Comparison of ENCODE assay signal across 17 cellular contexts in the genomic region with DNA sequence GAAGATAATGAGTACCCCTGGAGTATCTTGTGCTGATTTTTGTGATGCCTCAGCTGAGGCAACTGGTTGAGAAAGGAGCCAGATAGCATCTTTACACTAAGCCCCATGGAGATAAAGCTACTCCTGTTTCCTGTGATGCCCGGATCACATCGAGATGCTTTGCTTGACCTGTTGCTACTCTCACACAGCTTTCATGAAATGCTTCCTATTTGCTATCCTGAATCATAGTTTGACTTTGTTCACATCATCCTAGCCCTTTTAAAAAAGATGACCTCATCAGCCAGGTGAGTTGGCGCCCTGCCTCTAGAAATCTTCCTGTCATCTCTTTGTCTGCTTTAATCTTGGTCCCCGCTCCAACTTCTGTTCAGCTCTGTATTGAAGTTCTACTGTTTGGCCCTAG.
A peak's percentile ranks its signal among the peaks of the same experiment; 100 is the strongest.
DNase-seq lines count a peak whose midpoint lies in the region; ATAC-seq, FAIRE-seq and TF ChIP-seq lines count a peak whose summit lies in the region.
"Had no signal": no experiment of that assay in that cellular context is flagged by ENCODE, and none has a peak within 500 bp of the region (broad histone marks: within the 10 kb centered on the region; RNA-seq: fewer than 3 reads in every experiment).

No MANE protein-coding gene starts in this region.

- peak overlapping the region in 5 of 7 donors; percentile 1 to 67 (median 49) for H3K27ac Mint-ChIP-seq in CD4-positive, alpha-beta memory T cell
- peak overlapping the region; percentile 11 to 78 (median 51) for H3K27ac Mint-ChIP-seq in nephron
- H3K27ac Mint-ChIP-seq in glutamatergic neuron (ENCODE audit: unreplicated experiment): no peak overlapping the region
- H3K27ac Mint-ChIP-seq: activated B cell treated with CpG ODN at 0.5 μM for 24 hours; activated naive CD8-positive, alpha-beta T cell treated with anti-CD3 and anti-CD28 coated beads, Interleukin-2, amount 50 U/mL, for 24 hours; stimulated activated effector memory CD8-positive, alpha-beta T cell treated with anti-CD3 and anti-CD28 coated beads, Interleukin-12 subunit alpha, Interleukin-12 subunit beta, amount 100 ng/mL, for 72 hours had no signal

- DNase-seq in CD4-positive, alpha-beta memory T cell: no peak
- peak; percentile 91 for DNase-seq in DMS53 (lab: John Stamatoyannopoulos, UW)
- peak; percentile 87 for DNase-seq in bronchial epithelial cell (ENCODE audit: low read depth)
- no peak for DNase-seq in left lung
- no peak for DNase-seq in glutamatergic neuron
- DNase-seq: activated B cell treated with CpG ODN at 0.5 μM for 24 hours; activated naive CD8-positive, alpha-beta T cell treated with anti-CD3 and anti-CD28 coated beads, Interleukin-2, amount 50 U/mL, for 24 hours; heart right ventricle; naive thymus-derived CD8-positive, alpha-beta T cell; stimulated activated CD4-positive, alpha-beta T cell treated with anti-CD3 and anti-CD28 coated beads, Interleukin-4, amount 100 ng/mL, for 4 hours had no signal

- peaks cover 0 to 8% (median 2%) of the 10 kb centered on the region in 8 donors for H3K9me3 Mint-ChIP-seq in CD4-positive, alpha-beta memory T cell
- H3K9me3 Mint-ChIP-seq in nephron (peaks cover 3% of the 10 kb centered on the region), glutamatergic neuron (ENCODE audit: unreplicated experiment) (peaks cover 4% of the 10 kb centered on the region)
- H3K9me3 Mint-ChIP-seq: activated B cell treated with CpG ODN at 0.5 μM for 24 hours had no signal

- TF ChIP-seq CTCF in bronchial epithelial cell (IDR thresholded peaks at IDR 0.05; ENCODE audit: insufficient read depth, low read length, severe bottlenecking) (no peak), nephron (IDR thresholded peaks at IDR 0.05; ENCODE audit: unreplicated experiment in 3 of 3) (no peak), left lung (IDR thresholded peaks at IDR 0.05) (no peak), glutamatergic neuron (IDR thresholded peaks at IDR 0.05; ENCODE audit: partially characterized antibody, unreplicated experiment) (no peak)

- no peaks in the 10 kb centered on the region for H3K27me3 Mint-ChIP-seq in CD4-positive, alpha-beta memory T cell
- H3K27me3 Mint-ChIP-seq in nephron (ENCODE audit: low read depth): peaks cover 3% of the 10 kb centered on the region
- H3K27me3 Mint-ChIP-seq in glutamatergic neuron (ENCODE audit: unreplicated experiment): peaks cover 2% of the 10 kb centered on the region
- H3K27me3 Mint-ChIP-seq: activated B cell treated with CpG ODN at 0.5 μM for 24 hours; activated naive CD8-positive, alpha-beta T cell treated with anti-CD3 and anti-CD28 coated beads, Interleukin-2, amount 50 U/mL, for 24 hours; naive thymus-derived CD8-positive, alpha-beta T cell had no signal

- peaks cover 22 to 34% (median 28%) of the 10 kb centered on the region in 4 donors for H3K4me1 Mint-ChIP-seq in CD4-positive, alpha-beta memory T cell
- H3K4me1 Mint-ChIP-seq in nephron (peaks cover 71% of the 10 kb centered on the region), glutamatergic neuron (ENCODE audit: low read depth, unreplicated experiment) (peaks cover 25% of the 10 kb centered on the region)

- H3K4me3 Mint-ChIP-seq in CD4-positive, alpha-beta memory T cell: no peak overlapping the region
- H3K4me3 Mint-ChIP-seq in nephron (no peak overlapping the region), glutamatergic neuron (ENCODE audit: unreplicated experiment) (no peak overlapping the region)
- H3K4me3 Mint-ChIP-seq: activated B cell treated with CpG ODN at 0.5 μM for 24 hours; activated naive CD8-positive, alpha-beta T cell treated with anti-CD3 and anti-CD28 coated beads, Interleukin-2, amount 50 U/mL, for 24 hours; naive thymus-derived CD8-positive, alpha-beta T cell; stimulated activated effector memory CD8-positive, alpha-beta T cell treated with anti-CD3 and anti-CD28 coated beads, Interleukin-12 subunit alpha, Interleukin-12 subunit beta, amount 100 ng/mL, for 72 hours had no signal

- FAIRE-seq in bronchial epithelial cell (lab: Jason Lieb, UNC): no peak

- peaks cover 19% of the 10 kb centered on the region for H3K4me1 ChIP-seq in CD4-positive, alpha-beta memory T cell (ENCODE audit: insufficient read depth, low read length)
- H3K4me1 ChIP-seq in left lung: peaks cover 19 to 21% of the 10 kb centered on the region in 2 donors

- no peaks in the 10 kb centered on the region for H3K36me3 Mint-ChIP-seq in CD4-positive, alpha-beta memory T cell
- H3K36me3 Mint-ChIP-seq in nephron (ENCODE audit: low read depth): no peaks in the 10 kb centered on the region
- H3K36me3 Mint-ChIP-seq in glutamatergic neuron (ENCODE audit: unreplicated experiment): peaks cover 5% of the 10 kb centered on the region
- H3K36me3 Mint-ChIP-seq: stimulated activated effector memory CD8-positive, alpha-beta T cell treated with anti-CD3 and anti-CD28 coated beads, Interleukin-12 subunit alpha, Interleukin-12 subunit beta, amount 100 ng/mL, for 72 hours had no signal

- H3K36me3 ChIP-seq in CD4-positive, alpha-beta memory T cell (ENCODE audit: insufficient read depth, low read length): no peaks in the 10 kb centered on the region
- H3K36me3 ChIP-seq in bronchial epithelial cell (ENCODE audit: control insufficient read depth, insufficient read depth, low read length) (no peaks in the 10 kb centered on the region), left lung (no peaks in the 10 kb centered on the region)
- H3K36me3 ChIP-seq: heart right ventricle, right lobe of liver, vagina had no signal

- POLR2A ChIA-PET in CD4-positive, alpha-beta memory T cell (lab: Charles Lee; ENCODE audit: partially characterized antibody): interaction anchor here (1.2 to 2.0 kb wide), 2 partner anchors 8 to 36 kb away, joined by 3 to 8 read pairs; no protein-coding TSS in a partner anchor

- H3K4me3 ChIP-seq in CD4-positive, alpha-beta memory T cell (ENCODE audit: low read length in 2 of 2): no peak overlapping the region
- no peak overlapping the region for H3K4me3 ChIP-seq in bronchial epithelial cell (ENCODE audit: low read depth, low read length)
- H3K4me3 ChIP-seq in left lung: no peak overlapping the region
- H3K4me3 ChIP-seq: heart right ventricle, right lobe of liver, vagina had no signal

- H3K9me3 ChIP-seq in CD4-positive, alpha-beta memory T cell (ENCODE audit: control insufficient read depth in 1 of 2, low read length in 2 of 2): no peaks in the 10 kb centered on the region
- no peaks in the 10 kb centered on the region for H3K9me3 ChIP-seq in left lung
- H3K9me3 ChIP-seq: right lobe of liver, vagina had no signal

- ATAC-seq in left lung (no peak), GM21717 (IDR thresholded peaks at IDR 0.05; ENCODE audit: unreplicated experiment) (no peak)
- ATAC-seq: activated naive CD8-positive, alpha-beta T cell treated with anti-CD3 and anti-CD28 coated beads, Interleukin-2, amount 50 U/mL, for 24 hours; heart right ventricle; left lobe of liver; stimulated activated effector memory CD8-positive, alpha-beta T cell treated with anti-CD3 and anti-CD28 coated beads, Interleukin-12 subunit alpha, Interleukin-12 subunit beta, amount 100 ng/mL, for 72 hours had no signal

- no peaks in the 10 kb centered on the region for H3K27me3 ChIP-seq in CD4-positive, alpha-beta memory T cell (ENCODE audit: insufficient read depth, low read length)
- no peaks in the 10 kb centered on the region for H3K27me3 ChIP-seq in bronchial epithelial cell (ENCODE audit: control insufficient read depth, insufficient read depth, low read length)
- no peaks in the 10 kb centered on the region for H3K27me3 ChIP-seq in left lung
- H3K27me3 ChIP-seq: heart right ventricle, right lobe of liver, vagina had no signal

- CTCF ChIA-PET in CD4-positive, alpha-beta memory T cell (lab: Charles Lee; ENCODE audit: partially characterized antibody): interaction anchor here (1.1 to 1.8 kb wide), 3 partner anchors 11 to 35 kb away, joined by 3 to 7 read pairs (median 3); no protein-coding TSS in a partner anchor

- intact Hi-C loops in CD4-positive, alpha-beta memory T cell (cut with micrococcal nuclease): no loop called here
- intact Hi-C loops in left lung (cut with DNase I): no loop called here

- H3K27ac ChIP-seq in CD4-positive, alpha-beta memory T cell (ENCODE audit: low read depth, low read length): no peak overlapping the region
- H3K27ac ChIP-seq in left lung: no peak overlapping the region
- H3K27ac ChIP-seq: heart right ventricle, KMS-11, vagina had no signal

Comparison
In these comparisons a context has a peak if more than half of its experiments do, and no peak if none do; other contexts are left out.
1. DNase-seq: peak in DMS53 (single experiment) and bronchial epithelial cell (single experiment); none in CD4-positive, alpha-beta memory T cell (0 of 5), left lung (0 of 2) and glutamatergic neuron (single experiment).